Comparison of ENCODE assay signal across 1 cellular context in genomic region chr10:99917963-99918825, GRCh38.
TF ChIP-seq lines count a peak whose summit lies in the region.

No MANE protein-coding gene starts in this region.

TF ChIP-seq in GM23338, 12 proteins besides CTCF, POLR2A, EP300 and RAD21 (continued from another document):
- TF ChIP-seq JUNB (IDR thresholded peaks at IDR 0.05; ENCODE audit: unreplicated experiment) = no peak
- peak; percentile 61; the same call in 1 of the 2 replicates for TF ChIP-seq CREB1 (CRISPR knock-in tag; IDR thresholded peaks at IDR 0.05; ENCODE audit: low read depth)
- TF ChIP-seq POLR2AphosphoS5 (IDR thresholded peaks at IDR 0.05; ENCODE audit: low read depth) = peak; percentile 63
- TF ChIP-seq EZH2 (IDR thresholded peaks at IDR 0.05; ENCODE audit: low read depth, unreplicated experiment) = no peak
